ENCODE assay signal across 8 cellular contexts in genomic region chr3:184524981-184525336, GRCh38. TPM values are rescaled to one million over a fixed set of nuclear protein-coding genes. Genes with fewer than 3 reads are reported as not detected.
DNase-seq lines count a peak whose midpoint lies in the region; ATAC-seq and TF ChIP-seq lines count a peak whose summit lies in the region.

No MANE protein-coding gene starts in this region.

- no peaks in the 10 kb centered on the region for H3K36me3 Mint-ChIP-seq in chondrocyte (ENCODE audit: low read depth)

- intact Hi-C loops in vagina (cut with DNase I), result no loop called here

- H3K56ac ChIP-seq in mesendoderm (ENCODE audit: low read length), result peak overlapping the region; percentile 82

- peak overlapping the region; percentile 64 for H3K4me3 Mint-ChIP-seq in chondrocyte (ENCODE audit: unreplicated experiment)

- H3K4me2 ChIP-seq in mesendoderm (ENCODE audit: low read length), result peak overlapping the region; percentile 73

- H3K4me1 ChIP-seq in mesendoderm (ENCODE audit: control insufficient read depth, low read depth, low read length) (no peaks in the 10 kb centered on the region), vagina (peaks cover 6% of the 10 kb centered on the region)

- H3K4me3 ChIP-seq in mesendoderm (ENCODE audit: low read length), result peak overlapping the region; percentile 15
- H3K4me3 ChIP-seq in vagina, result peak overlapping the region; percentile 40 to 41

- H4K8ac ChIP-seq in mesendoderm (ENCODE audit: low read depth, low read length), result no peak overlapping the region

- H3K27me3 ChIP-seq in mesendoderm (ENCODE audit: insufficient read depth, low read length, poor library complexity) (no peaks in the 10 kb centered on the region), vagina (no peaks in the 10 kb centered on the region)

- peak overlapping the region; percentile 2 for H2BK15ac ChIP-seq in mesendoderm (replicated peaks; ENCODE audit: low read depth)

- no peaks in the 10 kb centered on the region for H3K79me2 ChIP-seq in mesendoderm (ENCODE audit: control insufficient read depth, insufficient read depth, low read length)

- H4K5ac ChIP-seq in mesendoderm (ENCODE audit: low read length), result no peak overlapping the region

- no peak overlapping the region for H3K27ac Mint-ChIP-seq in chondrocyte (ENCODE audit: unreplicated experiment)

- peaks cover 22% of the 10 kb centered on the region for H3K4me1 Mint-ChIP-seq in chondrocyte (ENCODE audit: low read depth)

- H3K23ac ChIP-seq in mesendoderm (ENCODE audit: low read length), result no peak overlapping the region

- no peak overlapping the region for H2BK5ac ChIP-seq in mesendoderm (ENCODE audit: low read length)

- no peak for ATAC-seq in GM21737 (IDR thresholded peaks at IDR 0.05; ENCODE audit: unreplicated experiment)
- ATAC-seq in GM21723 (IDR thresholded peaks at IDR 0.05; ENCODE audit: unreplicated experiment), result no peak

- H3K18ac ChIP-seq in mesendoderm (ENCODE audit: low read length), result peak overlapping the region; percentile 52

- H3K79me1 ChIP-seq in mesendoderm (ENCODE audit: low read length), result no peaks in the 10 kb centered on the region

- no peak overlapping the region for H3K4ac ChIP-seq in mesendoderm (ENCODE audit: low read depth, low read length)

- H3K9ac ChIP-seq in mesendoderm (ENCODE audit: low read length), result peak overlapping the region; percentile 49

- H2BK120ac ChIP-seq in mesendoderm (ENCODE audit: low read depth, low read length), result no peak overlapping the region

- H3K36me3 ChIP-seq in mesendoderm (ENCODE audit: control insufficient read depth, insufficient read depth, low read length) (no peaks in the 10 kb centered on the region), vagina (no peaks in the 10 kb centered on the region)

- TF ChIP-seq CTCF in chondrocyte (IDR thresholded peaks at IDR 0.05), result no peak
- no peak for TF ChIP-seq CTCF in vagina (IDR thresholded peaks at IDR 0.05)

- TF ChIP-seq POLR2A in vagina (IDR thresholded peaks at IDR 0.05), result no peak

- DNase-seq in GDM1 (lab: John Stamatoyannopoulos, UW) (peak; percentile 41), OCI-M1 (lab: John Stamatoyannopoulos, UW) (peak; percentile 31), chondrocyte (ENCODE audit: low spot score) (no peak), mesendoderm (peak; percentile 59), vagina (ENCODE audit: extremely low spot score in 2 of 2) (no peak), NK-92 (lab: John Stamatoyannopoulos, UW; ENCODE audit: unreplicated experiment) (no peak)

- no peak overlapping the region for H2AK5ac ChIP-seq in mesendoderm (ENCODE audit: low read length)

- no peaks in the 10 kb centered on the region for H3K9me3 ChIP-seq in vagina

- no CpG with 5 or more reads among the region's 7 CpGs for WGBS in mesendoderm (ENCODE audit: extremely low coverage, insufficient coverage, low lambda C conversion rate)

- H3K27ac ChIP-seq in mesendoderm (ENCODE audit: low read depth, low read length) (peak overlapping the region; percentile 80), vagina (peak overlapping the region; percentile 28)

- peaks cover 38% of the 10 kb centered on the region for H3K27me3 Mint-ChIP-seq in chondrocyte (ENCODE audit: low read depth)

- H3K9me3 Mint-ChIP-seq in chondrocyte (ENCODE audit: low read depth), result no peaks in the 10 kb centered on the region

RNA-seq across cellular contexts. Expression of gene EPHB3, which starts 36.6 kb away (rescaled TPM):
- total RNA-seq in chondrocyte (7.2 to 11.6 TPM (median 7.5 TPM) in 3 replicates), vagina (17.7 TPM)
- 2.4 TPM for polyA plus RNA-seq in mesendoderm (2013, experiment 1 of 2)
- 1.9 TPM for polyA plus RNA-seq in mesendoderm (2013, experiment 2 of 2)

Comparison
In these comparisons a context has a peak if more than half of its experiments do, and no peak if none do; other contexts are left out.
1. DNase-seq: peak in GDM1 (single experiment), OCI-M1 (single experiment) and mesendoderm (single experiment); none in chondrocyte (single experiment), vagina (0 of 2) and NK-92 (single experiment).